ENCODE assay signal across 2 cellular contexts in genomic region chr6:151455751-151456398, GRCh38.
A peak's percentile ranks its signal among the peaks of the same experiment; 100 is the strongest.
TF ChIP-seq lines count a peak whose summit lies in the region.
"Not testable (repeated sequence)": the region's sequence is repeated elsewhere in the genome, so short reads cannot be mapped to it uniquely, and the experiment has no call there.

No MANE protein-coding gene starts in this region.

TF ChIP-seq in A549, 52 proteins besides CTCF, POLR2A, EP300 and RAD21:
- peak; percentile 56; the same call in 1 of the 2 replicates for TF ChIP-seq EHF (CRISPR knock-in tag; IDR thresholded peaks at IDR 0.05)

TF ChIP-seq in HepG2, 621 proteins besides CTCF, POLR2A, EP300 and RAD21:
- 0 out of 2 replicates have a peak, but pooled peaks have one; percentile 12 for TF ChIP-seq MNT (IDR thresholded peaks at IDR 0.05)
- peak; percentile 26; the same call in 1 of the 2 replicates for TF ChIP-seq SAP130 (CRISPR knock-in tag; IDR thresholded peaks at IDR 0.05; ENCODE audit: low read depth)
- TF ChIP-seq ZNF644 (CRISPR knock-in tag; IDR thresholded peaks at IDR 0.05; ENCODE audit: low read depth), result 0 out of 2 replicates have a peak, but pooled peaks have one; percentile 20
- peak; percentile 43; the same call in 1 of the 2 replicates for TF ChIP-seq CEBPB (IDR thresholded peaks at IDR 0.05; ENCODE audit: borderline replicate concordance, low read depth, low read length)
- TF ChIP-seq TFE3 (CRISPR knock-in tag; IDR thresholded peaks at IDR 0.05), result peak; percentile 23; the same call in 1 of the 2 replicates
- TF ChIP-seq SOX13 (IDR thresholded peaks at IDR 0.05); HNF1A (CRISPR knock-in tag; IDR thresholded peaks at IDR 0.05; ENCODE audit: borderline replicate concordance): not testable (repeated sequence)
- TF ChIP-seq SOX13 (CRISPR knock-in tag; conservative IDR thresholded peaks at IDR 0.05 in 1 of 2, IDR thresholded peaks at IDR 0.05 in 1 of 2), result 0 out of 4 replicates have a peak, but pooled peaks of 1 of the 2 experiments have one; percentile 15
- peak; percentile 68 for TF ChIP-seq MIXL1 (CRISPR knock-in tag; IDR thresholded peaks at IDR 0.05)
- TF ChIP-seq ONECUT2 (CRISPR knock-in tag; IDR thresholded peaks at IDR 0.05), result 0 out of 2 replicates have a peak, but pooled peaks have one; percentile 22
- TF ChIP-seq ARID5B (CRISPR knock-in tag; IDR thresholded peaks at IDR 0.05), result peak; percentile 49; the same call in 1 of the 2 replicates
- 0 out of 2 replicates have a peak, but pooled peaks have one; percentile 15 for TF ChIP-seq HOMEZ (CRISPR knock-in tag; IDR thresholded peaks at IDR 0.05; ENCODE audit: low read depth)
- TF ChIP-seq HNF1A (IDR thresholded peaks at IDR 0.05; ENCODE audit: low read depth), result peak; percentile 51
- TF ChIP-seq ATF4 (CRISPR knock-in tag; IDR thresholded peaks at IDR 0.05), result peak in 1 of 2 experiments; percentile 59; a peak in 1 of 4 replicates
- peak; percentile 41; the same call in 1 of the 2 replicates for TF ChIP-seq GATAD2A (CRISPR knock-in tag; IDR thresholded peaks at IDR 0.05)
TF ChIP-seq in HepG2: peak in this region for 13; not testable (repeated sequence) for 608.
